ENCODE assay signal across 24 cellular contexts in genomic region chr3:172007065-172007370, GRCh38.
"Had no signal": no experiment of that assay in that cellular context is flagged by ENCODE, and none has a peak within 500 bp of the region (broad histone marks: within the 10 kb centered on the region; RNA-seq: fewer than 3 reads in every experiment).

No MANE protein-coding gene starts in this region.

- H3K4me1 ChIP-seq: adrenal gland had no signal

- H3K36me3 ChIP-seq: adrenal gland had no signal

- ATAC-seq: activated naive CD4-positive, alpha-beta T cell treated with anti-CD3 and anti-CD28 coated beads, Interleukin-2, amount 50 U/mL, for 72 hours; activated T-cell treated with anti-CD3 and anti-CD28 coated beads, Interleukin-2, amount 50 U/mL, for 4 hours had no signal

- H3K36me3 Mint-ChIP-seq: activated CD4-positive, alpha-beta memory T cell treated with anti-CD3 and anti-CD28 coated beads for 36 hours; activated naive CD4-positive, alpha-beta T cell treated with anti-CD3 and anti-CD28 coated beads, Interleukin-2, amount 50 U/mL, for 72 hours; brain had no signal

- H3K4me3 ChIP-seq: adrenal gland, SK-N-MC had no signal

- H3K27ac Mint-ChIP-seq: activated CD4-positive, alpha-beta memory T cell treated with anti-CD3 and anti-CD28 coated beads for 36 hours; activated naive CD4-positive, alpha-beta T cell treated with anti-CD3 and anti-CD28 coated beads for 36 hours; activated naive CD4-positive, alpha-beta T cell treated with anti-CD3 and anti-CD28 coated beads, Interleukin-2, amount 50 U/mL, for 72 hours; activated T-helper 1 cell treated with anti-CD3 and anti-CD28 coated beads, Interleukin-12 subunit alpha, Interleukin-12 subunit beta, Interleukin-2, Interleukin-4 antibody, amounts not matched to agents 30 ng/mL and 10 ng/mL and 1 ng/mL, durations not matched to agents 14 hours and 24 hours and 36 hours; brain; T-helper 1 cell treated with Interleukin-12 subunit alpha and Interleukin-12 subunit beta and Interleukin-4 antibody, amounts not matched to agents 30 μg/mL and 1 μg/mL, for 36 hours; T-helper 2 cell treated with Interferon-gamma antibody and Interleukin-4, amounts not matched to agents 5 μg/mL and 100 μg/mL, for 36 hours had no signal

- FAIRE-seq: bronchial epithelial cell, TTC549 had no signal

- H3K4me3 Mint-ChIP-seq: activated CD4-positive, alpha-beta memory T cell treated with anti-CD3 and anti-CD28 coated beads for 36 hours; activated naive CD4-positive, alpha-beta T cell treated with anti-CD3 and anti-CD28 coated beads for 36 hours; activated T-cell treated with anti-CD3 and anti-CD28 coated beads, Interleukin-2, amount 50 U/mL, for 4 hours; activated T-helper 1 cell treated with anti-CD3 and anti-CD28 coated beads, Interleukin-12 subunit alpha, Interleukin-12 subunit beta, Interleukin-2, Interleukin-4 antibody, amounts not matched to agents 30 ng/mL and 10 ng/mL and 1 ng/mL, durations not matched to agents 14 hours and 24 hours and 36 hours; brain; T-helper 1 cell treated with Interleukin-12 subunit alpha and Interleukin-12 subunit beta and Interleukin-4 antibody, amounts not matched to agents 30 μg/mL and 1 μg/mL, for 36 hours; T-helper 2 cell treated with Interferon-gamma antibody and Interleukin-4, amounts not matched to agents 5 μg/mL and 100 μg/mL, for 36 hours had no signal

- H3K27ac ChIP-seq: adrenal gland, SK-N-MC had no signal

- DNase-seq: activated CD4-positive, alpha-beta memory T cell treated with anti-CD3 and anti-CD28 coated beads for 36 hours; activated CD4-positive, alpha-beta T cell treated with anti-CD3 and anti-CD28 coated beads, Interleukin-2, amount 50 U/mL, for 1 hour; activated CD8-positive, alpha-beta memory T cell treated with anti-CD3 and anti-CD28 coated beads, Interleukin-2, amount 50 U/mL, for 4 hours; activated gamma-delta T cell treated with Interleukin-2 at 50 U/mL for 16 hours; activated naive CD4-positive, alpha-beta T cell treated with anti-CD3 and anti-CD28 coated beads for 36 hours; activated T-cell treated with anti-CD3 and anti-CD28 coated beads for 4 hours; activated T-cell treated with anti-CD3 and anti-CD28 coated beads, Interleukin-2, amount 50 U/mL, for 4 hours; adrenal gland; central memory CD4-positive, alpha-beta T cell; NCI-H1105; NCI-H1417 treated with DMSO at 0.1 percent for 48 hours; NCI-H187 treated with DMSO at 0.1 percent for 48 hours; NCI-H345; NCI-H524 treated with DMSO at 0.1 percent for 48 hours; NK-92 treated with Interleukin-12 subunit alpha and Interleukin-12 subunit beta, amount 100 ng/mL, for 24 hours; Right ventricle myocardium superior had no signal

- H3K9me3 Mint-ChIP-seq: activated CD4-positive, alpha-beta memory T cell treated with anti-CD3 and anti-CD28 coated beads for 36 hours; activated naive CD4-positive, alpha-beta T cell treated with anti-CD3 and anti-CD28 coated beads for 36 hours; activated naive CD4-positive, alpha-beta T cell treated with anti-CD3 and anti-CD28 coated beads, Interleukin-2, amount 50 U/mL, for 72 hours; activated T-cell treated with anti-CD3 and anti-CD28 coated beads, Interleukin-2, amount 50 U/mL, for 4 hours; activated T-helper 1 cell treated with anti-CD3 and anti-CD28 coated beads, Interleukin-12 subunit alpha, Interleukin-12 subunit beta, Interleukin-2, Interleukin-4 antibody, amounts not matched to agents 30 ng/mL and 10 ng/mL and 1 ng/mL, durations not matched to agents 14 hours and 24 hours and 36 hours; T-helper 1 cell treated with Interleukin-12 subunit alpha and Interleukin-12 subunit beta and Interleukin-4 antibody, amounts not matched to agents 30 μg/mL and 1 μg/mL, for 36 hours; T-helper 2 cell treated with Interferon-gamma antibody and Interleukin-4, amounts not matched to agents 5 μg/mL and 100 μg/mL, for 36 hours had no signal

- H3K27me3 ChIP-seq: adrenal gland had no signal

- H3K27me3 Mint-ChIP-seq: activated CD4-positive, alpha-beta memory T cell treated with anti-CD3 and anti-CD28 coated beads for 36 hours; brain had no signal
